In genomic region chr4:1167244-1167949, GRCh38 we compare ENCODE assay signal across 7 cellular contexts. TPM values are rescaled to one million over a fixed set of nuclear protein-coding genes. Genes with fewer than 3 reads are reported as not detected.
A peak's percentile ranks its signal among the peaks of the same experiment; 100 is the strongest.
DNase-seq lines count a peak whose midpoint lies in the region; ATAC-seq, FAIRE-seq and TF ChIP-seq lines count a peak whose summit lies in the region.

No MANE protein-coding gene starts in this region.

- TF ChIP-seq CTCF in VCaP (conservative IDR thresholded peaks at IDR 0.05) = peak; percentile 85
- peak; percentile 97 for TF ChIP-seq CTCF in bronchial epithelial cell (IDR thresholded peaks at IDR 0.05; ENCODE audit: insufficient read depth, low read length, severe bottlenecking)

- peak overlapping the region; percentile 100 for H3K27ac ChIP-seq in VCaP

- H3K27me3 ChIP-seq in bronchial epithelial cell (ENCODE audit: control insufficient read depth, insufficient read depth, low read length) = peaks cover 34% of the 10 kb centered on the region

- no peak for FAIRE-seq in bronchial epithelial cell (lab: Jason Lieb, UNC)

- H3K4me3 ChIP-seq in bronchial epithelial cell (ENCODE audit: low read depth, low read length) = peak overlapping the region; percentile 60

- ATAC-seq in GM18519 (IDR thresholded peaks at IDR 0.05; ENCODE audit: low FRiP score, unreplicated experiment) (peak; percentile 58), HG03045 (IDR thresholded peaks at IDR 0.05; ENCODE audit: unreplicated experiment) (peak; percentile 76)

- DNase-seq in NCI-H2171 treated with DMSO at 0.1 percent for 48 hours (lab: John Stamatoyannopoulos, UW) (peak; percentile 77), bronchial epithelial cell (ENCODE audit: low read depth) (peak; percentile 65), islet precursor cell (peak; percentile 92)
- DNase-seq in stimulated activated CD4-positive, alpha-beta T cell treated with anti-CD3 and anti-CD28 coated beads, Interleukin-12 subunit alpha, Interleukin-12 subunit beta, amount 100 ng/mL, for 48 hours (ENCODE audit: low read depth in 2 of 3, low spot score in 1 of 3) = peak; percentile 80 to 87 (median 82)

- H3K36me3 ChIP-seq in bronchial epithelial cell (ENCODE audit: control insufficient read depth, insufficient read depth, low read length) = no peaks in the 10 kb centered on the region

RNA-seq across cellular contexts. Expression of gene SPON2, which starts 5.0 kb away (rescaled TPM):
- total RNA-seq in bronchial epithelial cell = 5.4 and 6.3 TPM in 2 replicates

RNA-seq across cellular contexts. Expression of gene RNF212, which starts 54.0 kb away (rescaled TPM):
- under 0.01 and 0.64 TPM in 2 replicates for total RNA-seq in bronchial epithelial cell

Comparison
In these comparisons a context has a peak if more than half of its experiments do, and no peak if none do; other contexts are left out.
1. Peak in every context shown above with its lines: DNase-seq, ATAC-seq, H3K4me3 ChIP-seq and H3K27ac ChIP-seq.